ENCODE assay signal across 12 cellular contexts in genomic region chr12:71503579-71504470, GRCh38.
A peak's percentile ranks its signal among the peaks of the same experiment; 100 is the strongest.
DNase-seq lines count a peak whose midpoint lies in the region; TF ChIP-seq lines count a peak whose summit lies in the region.
"Had no signal": no experiment of that assay in that cellular context is flagged by ENCODE, and none has a peak within 500 bp of the region (broad histone marks: within the 10 kb centered on the region; RNA-seq: fewer than 3 reads in every experiment).

No MANE protein-coding gene starts in this region.

- H3K27ac ChIP-seq in VCaP: peak overlapping the region; percentile 28
- H3K27ac ChIP-seq: testis had no signal

- H3K4me1 Mint-ChIP-seq in activated CD4-positive, alpha-beta T cell treated with anti-CD3 and anti-CD28 coated beads, Interleukin-2, amount 10 ng/mL, durations not matched to agents 24 days and 14 days: peaks cover 4% of the 10 kb centered on the region

- no peak overlapping the region for H3K4me3 Mint-ChIP-seq in activated CD4-positive, alpha-beta T cell treated with anti-CD3 and anti-CD28 coated beads, Interleukin-2, amount 10 ng/mL, durations not matched to agents 24 days and 14 days
- H3K4me3 Mint-ChIP-seq: T-helper 17 cell had no signal

- no peak for TF ChIP-seq CTCF in VCaP (conservative IDR thresholded peaks at IDR 0.05)

- H3K27ac Mint-ChIP-seq in activated CD4-positive, alpha-beta T cell treated with anti-CD3 and anti-CD28 coated beads, Interleukin-2, amount 10 ng/mL, durations not matched to agents 24 days and 14 days: peak overlapping the region; percentile 12
- H3K27ac Mint-ChIP-seq: T-helper 17 cell had no signal

- H3K9me3 Mint-ChIP-seq in activated CD4-positive, alpha-beta T cell treated with anti-CD3 and anti-CD28 coated beads, Interleukin-2, amount 10 ng/mL, durations not matched to agents 24 days and 14 days: no peaks in the 10 kb centered on the region

- intact Hi-C loops in activated CD4-positive, alpha-beta T cell treated with anti-CD3 and anti-CD28 coated beads, Interleukin-2, amount 10 ng/mL, durations not matched to agents 24 days and 14 days (cut with micrococcal nuclease): no loop called here

- H3K36me3 Mint-ChIP-seq in activated CD4-positive, alpha-beta T cell treated with anti-CD3 and anti-CD28 coated beads, Interleukin-2, amount 10 ng/mL, durations not matched to agents 24 days and 14 days (ENCODE audit: low read depth): no peaks in the 10 kb centered on the region

- DNase-seq in activated CD4-positive, alpha-beta T cell treated with anti-CD3 and anti-CD28 coated beads, Interleukin-2, amount 10 ng/mL, durations not matched to agents 24 days and 14 days: no peak
- no peak for DNase-seq in activated CD4-positive, alpha-beta T cell treated with anti-CD3 and anti-CD28 coated beads for 48 hours
- DNase-seq in NCI-H1417 treated with DMSO at 0.1 percent for 48 hours (lab: John Stamatoyannopoulos, UW) (peak; percentile 28), renal cortical epithelial cell (ENCODE audit: low read depth) (peak; percentile 32), HPDE6-E6E7 (ENCODE audit: extremely low spot score) (no peak), NCI-H1436 (lab: John Stamatoyannopoulos, UW) (no peak)
- DNase-seq in stimulated activated CD4-positive, alpha-beta T cell treated with anti-CD3 and anti-CD28 coated beads, Interleukin-4, amount 100 ng/mL, for 1 hour: no peak
- DNase-seq: NCI-H82; stimulated activated CD4-positive, alpha-beta T cell treated with anti-CD3 and anti-CD28 coated beads, Interleukin-2, amount 100 ng/mL, for 48 hours; T-helper 17 cell; testis had no signal

- H3K27me3 Mint-ChIP-seq in activated CD4-positive, alpha-beta T cell treated with anti-CD3 and anti-CD28 coated beads, Interleukin-2, amount 10 ng/mL, durations not matched to agents 24 days and 14 days: no peaks in the 10 kb centered on the region

Comparison
In these comparisons a context has a peak if more than half of its experiments do, and no peak if none do; other contexts are left out.
1. DNase-seq: peak in NCI-H1417 treated with DMSO at 0.1 percent for 48 hours (single experiment) and renal cortical epithelial cell (single experiment); none in activated CD4-positive, alpha-beta T cell treated with anti-CD3 and anti-CD28 coated beads, Interleukin-2, amount 10 ng/mL, durations not matched to agents 24 days and 14 days (single experiment), activated CD4-positive, alpha-beta T cell treated with anti-CD3 and anti-CD28 coated beads for 48 hours (single experiment), stimulated activated CD4-positive, alpha-beta T cell treated with anti-CD3 and anti-CD28 coated beads, Interleukin-4, amount 100 ng/mL, for 1 hour (single experiment), HPDE6-E6E7 (single experiment) and NCI-H1436 (single experiment).